In genomic region chr6:125888989-125889656, GRCh38 we compare ENCODE assay signal across 8 cellular contexts.
DNase-seq lines count a peak whose midpoint lies in the region; ATAC-seq and TF ChIP-seq lines count a peak whose summit lies in the region.

No MANE protein-coding gene starts in this region.

- DNase-seq in CMK (ENCODE audit: low read depth): peak; percentile 5
- DNase-seq in HT1080 (ENCODE audit: low read depth): peak; percentile 46
- DNase-seq in activated T-helper 1 cell treated with anti-CD3 and anti-CD28 coated beads, Interleukin-12 subunit alpha, Interleukin-12 subunit beta, Interleukin-2, Interleukin-4 antibody, amounts not matched to agents 30 ng/mL and 10 ng/mL and 1 ng/mL, durations not matched to agents 14 hours and 24 hours and 36 hours (ENCODE audit: low spot score): peak; percentile 8
- DNase-seq in left lung: no peak
- DNase-seq in stimulated activated CD4-positive, alpha-beta T cell treated with anti-CD3 and anti-CD28 coated beads, Interleukin-4, amount 100 ng/mL, for 4 hours: no peak
- no peak for DNase-seq in vagina (ENCODE audit: extremely low spot score in 2 of 2)
- no peak for DNase-seq in NCI-H446 (lab: John Stamatoyannopoulos, UW)

- H3K4me3 ChIP-seq in left lung (no peak overlapping the region), vagina (no peak overlapping the region)

- H3K27me3 ChIP-seq in left lung: no peaks in the 10 kb centered on the region
- H3K27me3 ChIP-seq in vagina: no peaks in the 10 kb centered on the region

- H3K4me3 Mint-ChIP-seq in activated T-helper 1 cell treated with anti-CD3 and anti-CD28 coated beads, Interleukin-12 subunit alpha, Interleukin-12 subunit beta, Interleukin-2, Interleukin-4 antibody, amounts not matched to agents 30 ng/mL and 10 ng/mL and 1 ng/mL, durations not matched to agents 14 hours and 24 hours and 36 hours: no peak overlapping the region

- no peaks in the 10 kb centered on the region for H3K9me3 Mint-ChIP-seq in activated T-helper 1 cell treated with anti-CD3 and anti-CD28 coated beads, Interleukin-12 subunit alpha, Interleukin-12 subunit beta, Interleukin-2, Interleukin-4 antibody, amounts not matched to agents 30 ng/mL and 10 ng/mL and 1 ng/mL, durations not matched to agents 14 hours and 24 hours and 36 hours

- no peak overlapping the region for H3K27ac Mint-ChIP-seq in activated T-helper 1 cell treated with anti-CD3 and anti-CD28 coated beads, Interleukin-12 subunit alpha, Interleukin-12 subunit beta, Interleukin-2, Interleukin-4 antibody, amounts not matched to agents 30 ng/mL and 10 ng/mL and 1 ng/mL, durations not matched to agents 14 hours and 24 hours and 36 hours

- H3K4me1 ChIP-seq in left lung (no peaks in the 10 kb centered on the region), vagina (no peaks in the 10 kb centered on the region)

- H3K9me3 ChIP-seq in left lung (no peaks in the 10 kb centered on the region), vagina (no peaks in the 10 kb centered on the region)

- no peaks in the 10 kb centered on the region for H3K4me1 Mint-ChIP-seq in activated T-helper 1 cell treated with anti-CD3 and anti-CD28 coated beads, Interleukin-12 subunit alpha, Interleukin-12 subunit beta, Interleukin-2, Interleukin-4 antibody, amounts not matched to agents 30 ng/mL and 10 ng/mL and 1 ng/mL, durations not matched to agents 14 hours and 24 hours and 36 hours (ENCODE audit: low read depth)

- no peaks in the 10 kb centered on the region for H3K27me3 Mint-ChIP-seq in activated T-helper 1 cell treated with anti-CD3 and anti-CD28 coated beads, Interleukin-12 subunit alpha, Interleukin-12 subunit beta, Interleukin-2, Interleukin-4 antibody, amounts not matched to agents 30 ng/mL and 10 ng/mL and 1 ng/mL, durations not matched to agents 14 hours and 24 hours and 36 hours (ENCODE audit: insufficient read depth)

- H3K36me3 Mint-ChIP-seq in activated T-helper 1 cell treated with anti-CD3 and anti-CD28 coated beads, Interleukin-12 subunit alpha, Interleukin-12 subunit beta, Interleukin-2, Interleukin-4 antibody, amounts not matched to agents 30 ng/mL and 10 ng/mL and 1 ng/mL, durations not matched to agents 14 hours and 24 hours and 36 hours (ENCODE audit: low read depth): peaks cover 27% of the 10 kb centered on the region

- no peak for TF ChIP-seq POLR2A in vagina (IDR thresholded peaks at IDR 0.05)

- peaks cover 0 to 31% of the 10 kb centered on the region in 2 donors for H3K36me3 ChIP-seq in left lung
- H3K36me3 ChIP-seq in vagina: peaks cover 0 to 19% of the 10 kb centered on the region in 2 donors

- intact Hi-C loops in activated T-helper 1 cell treated with anti-CD3 and anti-CD28 coated beads, Interleukin-12 subunit alpha, Interleukin-12 subunit beta, Interleukin-2, Interleukin-4 antibody, amounts not matched to agents 30 ng/mL and 10 ng/mL and 1 ng/mL, durations not matched to agents 14 hours and 24 hours and 36 hours (cut with micrococcal nuclease): loop anchor here (1.0 kb wide), 1 partner anchor 67 kb away; the partner anchor contains the start of gene HINT3
- intact Hi-C loops in left lung (cut with DNase I) (no loop called here), vagina (cut with DNase I) (no loop called here)

- H3K27ac ChIP-seq in left lung: no peak overlapping the region
- no peak overlapping the region for H3K27ac ChIP-seq in vagina

- ATAC-seq in left lung: peak; percentile 81
- no peak for ATAC-seq in HG03095 (IDR thresholded peaks at IDR 0.05; ENCODE audit: unreplicated experiment)

- TF ChIP-seq CTCF in left lung (IDR thresholded peaks at IDR 0.05) (peak; percentile 41 to 44), vagina (IDR thresholded peaks at IDR 0.05) (peak in 1 of 3 experiments; percentile 18)

Comparison
In these comparisons a context has a peak if more than half of its experiments do, and no peak if none do; other contexts are left out.
1. DNase-seq: peak in CMK (single experiment), HT1080 (single experiment) and activated T-helper 1 cell treated with anti-CD3 and anti-CD28 coated beads, Interleukin-12 subunit alpha, Interleukin-12 subunit beta, Interleukin-2, Interleukin-4 antibody, amounts not matched to agents 30 ng/mL and 10 ng/mL and 1 ng/mL, durations not matched to agents 14 hours and 24 hours and 36 hours (single experiment); none in left lung (0 of 2), stimulated activated CD4-positive, alpha-beta T cell treated with anti-CD3 and anti-CD28 coated beads, Interleukin-4, amount 100 ng/mL, for 4 hours (0 of 2), vagina (0 of 2) and NCI-H446 (0 of 2).